Comparison of ENCODE assay signal across 8 cellular contexts in genomic region chr22:42269407-42270177, GRCh38. TPM values are rescaled to one million over a fixed set of nuclear protein-coding genes. Genes with fewer than 3 reads are reported as not detected.
A peak's percentile ranks its signal among the peaks of the same experiment; 100 is the strongest.
DNase-seq lines count a peak whose midpoint lies in the region; ATAC-seq lines count a peak whose summit lies in the region.

No MANE protein-coding gene starts in this region.

- H3K4me1 Mint-ChIP-seq in T-helper 17 cell = peaks cover 30% of the 10 kb centered on the region

- DNase-seq in ELR (ENCODE audit: low read depth) = peak; percentile 60
- DNase-seq in Jurkat, Clone E6-1 (ENCODE audit: low read depth, low spot score) = peak; percentile 60
- peak; percentile 41 to 64 (median 60) for DNase-seq in T-helper 17 cell
- DNase-seq in astrocyte of the hippocampus (ENCODE audit: low read depth, low spot score) = peak; percentile 51
- DNase-seq in stimulated activated CD4-positive, alpha-beta T cell treated with anti-CD3 and anti-CD28 coated beads, Interleukin-12 subunit alpha, Interleukin-12 subunit beta, amount 100 ng/mL, for 4 hours = peak; percentile 65
- DNase-seq in foreskin melanocyte = no peak

- H3K36me3 Mint-ChIP-seq in T-helper 17 cell (ENCODE audit: low read depth) = no peaks in the 10 kb centered on the region

- peak overlapping the region; percentile 93 for H3K27ac Mint-ChIP-seq in T-helper 17 cell

- peak overlapping the region; percentile 96 for H3K4me3 Mint-ChIP-seq in T-helper 17 cell

- H3K4me3 ChIP-seq in Jurkat, Clone E6-1 (ENCODE audit: low read length) = peak overlapping the region; percentile 83
- peak overlapping the region; percentile 83 for H3K4me3 ChIP-seq in iPS-18c (ENCODE audit: insufficient read depth, low read depth, low read length)

- H3K9me3 ChIP-seq in T-helper 17 cell (ENCODE audit: control insufficient read depth, low read length, poor library complexity, severe bottlenecking) = no peaks in the 10 kb centered on the region
- H3K9me3 ChIP-seq in iPS-18c (ENCODE audit: control insufficient read depth, insufficient read depth, low read length) = no peaks in the 10 kb centered on the region

- no peaks in the 10 kb centered on the region for H3K27me3 Mint-ChIP-seq in T-helper 17 cell

- ATAC-seq in GM21576 (IDR thresholded peaks at IDR 0.05; ENCODE audit: unreplicated experiment) (peak; percentile 51), T-helper 17 cell (peak; percentile 64)

RNA-seq across cellular contexts. Expression of gene TCF20, which starts 0.9 kb away (rescaled TPM):
- polyA plus RNA-seq in Jurkat, Clone E6-1 (2012; ENCODE audit: insufficient read depth, insufficient read length) = 22.1 TPM
- total RNA-seq in T-helper 17 cell = 10 to 100 TPM; 68.7 to 81.9 TPM
